Comparison of ENCODE assay signal across 1 cellular context in the genomic region with DNA sequence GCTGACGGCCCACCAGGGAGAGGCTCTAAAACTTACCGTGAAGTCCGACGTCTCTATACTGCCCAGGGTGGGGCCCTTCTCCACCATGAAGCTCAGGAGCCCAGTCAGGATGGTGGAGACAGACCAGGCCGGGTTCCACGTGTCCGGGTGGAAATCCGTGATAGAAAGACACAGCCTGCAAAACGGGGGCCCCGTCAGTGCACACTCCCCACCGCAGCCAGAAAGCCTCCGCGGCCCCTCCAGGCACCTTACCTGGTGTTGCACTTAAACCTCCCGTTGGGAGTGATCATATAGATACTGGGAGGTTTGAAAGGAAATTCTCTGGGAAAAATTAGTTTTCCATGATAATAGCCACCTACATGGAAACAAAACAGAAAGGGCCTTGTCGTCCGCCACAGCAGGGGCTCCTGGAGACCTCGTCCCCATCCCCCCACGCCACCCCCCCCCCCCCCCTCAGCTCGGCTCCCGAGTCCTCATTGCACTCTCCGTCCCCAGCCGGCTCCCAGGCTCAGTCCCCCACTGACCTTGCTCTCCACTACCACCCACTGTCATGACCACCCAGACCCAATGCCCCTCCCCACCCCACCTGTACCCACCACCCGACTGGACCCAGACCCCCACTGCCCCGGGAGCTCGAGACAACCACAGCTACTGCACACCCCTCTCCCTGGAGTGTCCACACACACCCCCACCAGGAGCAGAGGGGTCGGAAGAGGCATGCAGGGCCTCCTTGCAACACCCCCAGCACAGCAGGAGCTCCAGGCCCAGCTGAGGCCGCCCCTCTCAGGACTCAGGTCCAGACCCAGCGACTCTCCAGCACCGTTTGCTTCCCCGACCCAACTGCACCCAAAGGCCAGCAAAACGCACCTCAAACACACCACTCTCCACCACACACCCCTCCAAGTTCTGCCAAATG.
TF ChIP-seq lines count a peak whose summit lies in the region.

No MANE protein-coding gene starts in this region.

TF ChIP-seq in K562, 482 proteins besides CTCF, POLR2A, EP300 and RAD21:
- TF ChIP-seq PCBP1 (IDR thresholded peaks at IDR 0.05; ENCODE audit: low read depth, low read length, poor library complexity, severe bottlenecking) = peak; percentile 55
- TF ChIP-seq EZH2 (IDR thresholded peaks at IDR 0.05; ENCODE audit: borderline replicate concordance, low read depth, low read length) = no peak
- TF ChIP-seq, protein P1, sequence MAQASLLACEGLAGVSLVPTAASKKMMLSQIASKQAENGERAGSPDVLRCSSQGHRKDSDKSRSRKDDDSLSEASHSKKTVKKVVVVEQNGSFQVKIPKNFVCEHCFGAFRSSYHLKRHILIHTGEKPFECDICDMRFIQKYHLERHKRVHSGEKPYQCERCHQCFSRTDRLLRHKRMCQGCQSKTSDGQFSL (CRISPR knock-in tag; IDR thresholded peaks at IDR 0.05) = 0 out of 2 replicates have a peak, but pooled peaks have one; percentile 24
- TF ChIP-seq, protein P1 (tag; IDR thresholded peaks at IDR 0.05) = no peak
- TF ChIP-seq TAF1 (IDR thresholded peaks at IDR 0.05; ENCODE audit: control insufficient read depth, extremely low read depth, insufficient read depth, low read length, severe bottlenecking) = no peak
- TF ChIP-seq RBFOX2 (IDR thresholded peaks at IDR 0.05; ENCODE audit: low read depth, low read length) = peak; percentile 23; the same call in 1 of the 2 replicates
- no peak for TF ChIP-seq ZNF764 (CRISPR knock-in tag; IDR thresholded peaks at IDR 0.05; ENCODE audit: low read depth)
- TF ChIP-seq RUNX1 (IDR thresholded peaks at IDR 0.05; ENCODE audit: low read depth) = no peak
- TF ChIP-seq ZNF212 (CRISPR knock-in tag; IDR thresholded peaks at IDR 0.05) = no peak
- TF ChIP-seq POLR2G (IDR thresholded peaks at IDR 0.05; ENCODE audit: low read depth, low read length) = peak; percentile 63
- TF ChIP-seq CSDE1 (IDR thresholded peaks at IDR 0.05) = no peak
- TF ChIP-seq, protein P2, sequence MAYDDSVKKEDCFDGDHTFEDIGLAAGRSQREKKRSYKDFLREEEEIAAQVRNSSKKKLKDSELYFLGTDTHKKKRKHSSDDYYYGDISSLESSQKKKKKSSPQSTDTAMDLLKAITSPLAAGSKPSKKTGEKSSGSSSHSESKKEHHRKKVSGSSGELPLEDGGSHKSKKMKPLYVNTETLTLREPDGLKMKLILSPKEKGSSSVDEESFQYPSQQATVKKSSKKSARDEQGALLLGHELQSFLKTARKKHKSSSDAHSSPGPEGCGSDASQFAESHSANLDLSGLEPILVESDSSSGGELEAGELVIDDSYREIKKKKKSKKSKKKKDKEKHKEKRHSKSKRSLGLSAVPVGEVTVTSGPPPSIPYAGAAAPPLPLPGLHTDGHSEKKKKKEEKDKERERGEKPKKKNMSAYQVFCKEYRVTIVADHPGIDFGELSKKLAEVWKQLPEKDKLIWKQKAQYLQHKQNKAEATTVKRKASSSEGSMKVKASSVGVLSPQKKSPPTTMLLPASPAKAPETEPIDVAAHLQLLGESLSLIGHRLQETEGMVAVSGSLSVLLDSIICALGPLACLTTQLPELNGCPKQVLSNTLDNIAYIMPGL (CRISPR knock-in tag; IDR thresholded peaks at IDR 0.05) = no peak
- TF ChIP-seq, protein P3, sequence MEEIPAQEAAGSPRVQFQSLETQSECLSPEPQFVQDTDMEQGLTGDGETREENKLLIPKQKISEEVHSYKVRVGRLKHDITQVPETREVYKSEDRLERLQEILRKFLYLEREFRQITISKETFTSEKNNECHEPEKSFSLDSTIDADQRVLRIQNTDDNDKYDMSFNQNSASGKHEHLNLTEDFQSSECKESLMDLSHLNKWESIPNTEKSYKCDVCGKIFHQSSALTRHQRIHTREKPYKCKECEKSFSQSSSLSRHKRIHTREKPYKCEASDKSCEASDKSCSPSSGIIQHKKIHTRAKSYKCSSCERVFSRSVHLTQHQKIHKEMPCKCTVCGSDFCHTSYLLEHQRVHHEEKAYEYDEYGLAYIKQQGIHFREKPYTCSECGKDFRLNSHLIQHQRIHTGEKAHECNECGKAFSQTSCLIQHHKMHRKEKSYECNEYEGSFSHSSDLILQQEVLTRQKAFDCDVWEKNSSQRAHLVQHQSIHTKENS (CRISPR knock-in tag; IDR thresholded peaks at IDR 0.05) = no peak
